Comparison of ENCODE assay signal across 30 cellular contexts in the genomic region with DNA sequence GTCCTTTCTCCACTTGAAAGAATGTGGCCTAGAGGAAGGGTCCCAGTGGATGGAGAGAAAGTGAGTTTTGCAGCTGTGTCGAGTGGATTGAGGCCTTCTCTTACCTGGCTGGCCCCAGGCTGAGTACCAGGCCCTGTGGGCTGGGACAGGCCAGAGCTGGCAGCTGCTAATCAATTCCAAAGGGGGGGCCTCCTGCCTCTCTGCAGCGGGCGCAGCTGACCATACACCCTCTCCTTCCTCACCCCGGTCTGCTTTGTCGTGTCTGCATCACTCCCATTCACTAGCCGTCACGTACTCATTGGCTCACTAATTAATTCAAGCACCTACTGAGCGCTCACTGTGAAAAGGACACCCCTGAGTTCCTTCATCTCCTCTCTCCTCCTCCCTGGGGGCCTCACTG. TPM values are rescaled to one million over a fixed set of nuclear protein-coding genes. Genes with fewer than 3 reads are reported as not detected.
"Had no signal": no experiment of that assay in that cellular context is flagged by ENCODE, and none has a peak within 500 bp of the region (broad histone marks: within the 10 kb centered on the region; RNA-seq: fewer than 3 reads in every experiment).

No MANE protein-coding gene starts in this region.

- H3K36me3 ChIP-seq: adrenal gland, SJSA1 had no signal

- H3K27ac ChIP-seq: adrenal gland, RWPE1, SJSA1 had no signal

- DNase-seq: activated CD4-positive, alpha-beta T cell treated with anti-CD3 and anti-CD28 coated beads for 1 hour; activated CD4-positive, alpha-beta T cell treated with anti-CD3 and anti-CD28 coated beads, Interleukin-2, amount 10 ng/mL, durations not matched to agents 24 days and 14 days; activated CD4-positive, alpha-beta T cell treated with anti-CD3 and anti-CD28 coated beads, Interleukin-2, amount 50 U/mL, for 48 hours; activated CD8-positive, alpha-beta memory T cell treated with anti-CD3 and anti-CD28 coated beads, Interleukin-2, amount 10 ng/mL, durations not matched to agents 7 days and 5 days; activated gamma-delta T cell; activated naive CD4-positive, alpha-beta T cell treated with anti-CD3 and anti-CD28 coated beads, Interleukin-2, amount 50 U/mL, for 16 hours; activated naive CD8-positive, alpha-beta T cell treated with anti-CD3 and anti-CD28 coated beads, Interleukin-2, amount 10 ng/mL, durations not matched to agents 7 days and 5 days; activated T-cell treated with anti-CD3 and anti-CD28 coated beads, Interleukin-2, amount 50 U/mL, for 4 hours; adrenal gland; anterior cingulate cortex; caudate nucleus; IMR-90; KG1; NCI-H1092; NCI-H1417; NCI-H1930; NCI-H2171 treated with DMSO at 0.1 percent for 48 hours; NCI-H345; NCI-H510A treated with DMSO at 0.1 percent for 48 hours; NCI-H69; NK-92 treated with Interleukin-12 subunit alpha and Interleukin-12 subunit beta, amount 100 ng/mL, for 24 hours; OCI-M1; SHP77; SW 1271 had no signal

- H3K4me1 Mint-ChIP-seq: activated CD4-positive, alpha-beta T cell treated with anti-CD3 and anti-CD28 coated beads, Interleukin-2, amount 10 ng/mL, durations not matched to agents 24 days and 14 days; activated CD8-positive, alpha-beta memory T cell treated with anti-CD3 and anti-CD28 coated beads, Interleukin-2, amount 10 ng/mL, durations not matched to agents 7 days and 5 days; activated naive CD8-positive, alpha-beta T cell treated with anti-CD3 and anti-CD28 coated beads, Interleukin-2, amount 10 ng/mL, durations not matched to agents 7 days and 5 days; activated T-helper 17 cell treated with anti-CD3 and anti-CD28 coated beads, Interleukin-2, amount 50 U/mL, for 72 hours had no signal

- H3K36me3 Mint-ChIP-seq: activated CD8-positive, alpha-beta memory T cell treated with anti-CD3 and anti-CD28 coated beads, Interleukin-2, amount 10 ng/mL, durations not matched to agents 7 days and 5 days; activated naive CD8-positive, alpha-beta T cell treated with anti-CD3 and anti-CD28 coated beads, Interleukin-2, amount 10 ng/mL, durations not matched to agents 7 days and 5 days had no signal

- H3K27ac Mint-ChIP-seq: activated CD4-positive, alpha-beta T cell treated with anti-CD3 and anti-CD28 coated beads, Interleukin-2, amount 10 ng/mL, durations not matched to agents 24 days and 14 days; activated CD8-positive, alpha-beta memory T cell treated with anti-CD3 and anti-CD28 coated beads, Interleukin-2, amount 10 ng/mL, durations not matched to agents 7 days and 5 days; activated naive CD8-positive, alpha-beta T cell treated with anti-CD3 and anti-CD28 coated beads, Interleukin-2, amount 10 ng/mL, durations not matched to agents 7 days and 5 days; activated T-helper 17 cell treated with anti-CD3 and anti-CD28 coated beads, Interleukin-2, amount 50 U/mL, for 72 hours; T-helper 2 cell treated with Interferon-gamma antibody and Interleukin-4, amounts not matched to agents 5 μg/mL and 100 μg/mL, for 36 hours had no signal

- ATAC-seq: activated CD8-positive, alpha-beta memory T cell treated with anti-CD3 and anti-CD28 coated beads, Interleukin-2, amount 10 ng/mL, durations not matched to agents 7 days and 5 days; activated T-cell treated with anti-CD3 and anti-CD28 coated beads, Interleukin-2, amount 50 U/mL, for 4 hours; activated T-helper 17 cell treated with anti-CD3 and anti-CD28 coated beads, Interleukin-2, amount 50 U/mL, for 72 hours; Panc1; SK-N-SH treated with all-trans-retinoic acid at 6 μM for 48 hours had no signal

- H3K4me3 Mint-ChIP-seq: activated CD4-positive, alpha-beta T cell treated with anti-CD3 and anti-CD28 coated beads, Interleukin-2, amount 10 ng/mL, durations not matched to agents 24 days and 14 days; activated CD8-positive, alpha-beta memory T cell treated with anti-CD3 and anti-CD28 coated beads, Interleukin-2, amount 10 ng/mL, durations not matched to agents 7 days and 5 days; activated naive CD8-positive, alpha-beta T cell treated with anti-CD3 and anti-CD28 coated beads, Interleukin-2, amount 10 ng/mL, durations not matched to agents 7 days and 5 days; activated T-cell treated with anti-CD3 and anti-CD28 coated beads, Interleukin-2, amount 50 U/mL, for 4 hours; activated T-helper 17 cell treated with anti-CD3 and anti-CD28 coated beads, Interleukin-2, amount 50 U/mL, for 72 hours; T-helper 2 cell treated with Interferon-gamma antibody and Interleukin-4, amounts not matched to agents 5 μg/mL and 100 μg/mL, for 36 hours had no signal

- H3K9me3 Mint-ChIP-seq: activated CD4-positive, alpha-beta T cell treated with anti-CD3 and anti-CD28 coated beads, Interleukin-2, amount 10 ng/mL, durations not matched to agents 24 days and 14 days; activated naive CD8-positive, alpha-beta T cell treated with anti-CD3 and anti-CD28 coated beads, Interleukin-2, amount 10 ng/mL, durations not matched to agents 7 days and 5 days; activated T-cell treated with anti-CD3 and anti-CD28 coated beads, Interleukin-2, amount 50 U/mL, for 4 hours; activated T-helper 17 cell treated with anti-CD3 and anti-CD28 coated beads, Interleukin-2, amount 50 U/mL, for 72 hours; T-helper 2 cell treated with Interferon-gamma antibody and Interleukin-4, amounts not matched to agents 5 μg/mL and 100 μg/mL, for 36 hours had no signal

- H3K4me3 ChIP-seq: adrenal gland, SJSA1 had no signal

- H3K9me3 ChIP-seq: adrenal gland, SJSA1 had no signal

- H3K4me1 ChIP-seq: adrenal gland, SJSA1 had no signal

RNA-seq across cellular contexts. Expression of gene PITX1, which starts 58.4 kb away (rescaled TPM):
- total RNA-seq: activated naive CD8-positive, alpha-beta T cell treated with anti-CD3 and anti-CD28 coated beads, Interleukin-2, amount 10 ng/mL, durations not matched to agents 7 days and 5 days; activated T-helper 17 cell treated with anti-CD3 and anti-CD28 coated beads, Interleukin-2, amount 50 U/mL, for 72 hours had no signal
